ENCODE assay signal across 7 cellular contexts in genomic region chr1:172845371-172845770, GRCh38.
A peak's percentile ranks its signal among the peaks of the same experiment; 100 is the strongest.
DNase-seq lines count a peak whose midpoint lies in the region; ATAC-seq lines count a peak whose summit lies in the region.

No MANE protein-coding gene starts in this region.

- ATAC-seq in HG03520 (IDR thresholded peaks at IDR 0.05; ENCODE audit: unreplicated experiment) (peak; percentile 63), GM21360 (IDR thresholded peaks at IDR 0.05; ENCODE audit: unreplicated experiment) (no peak), HG03045 (IDR thresholded peaks at IDR 0.05; ENCODE audit: unreplicated experiment) (no peak)

- DNase-seq in activated CD8-positive, alpha-beta memory T cell treated with anti-CD3 and anti-CD28 coated beads for 24 hours = peak; percentile 78
- peak; percentile 9 for DNase-seq in foreskin melanocyte
- DNase-seq in stimulated activated CD8-positive, alpha-beta memory T cell treated with anti-CD3 and anti-CD28 coated beads, Interleukin-7, amount 100 ng/mL, for 4 hours (ENCODE audit: low read depth in 2 of 2) = peak; percentile 24 to 53
- DNase-seq in amniotic stem cell (lab: John Stamatoyannopoulos, UW) = no peak
